8 cellular contexts compared by ENCODE assay signal in the genomic region with DNA sequence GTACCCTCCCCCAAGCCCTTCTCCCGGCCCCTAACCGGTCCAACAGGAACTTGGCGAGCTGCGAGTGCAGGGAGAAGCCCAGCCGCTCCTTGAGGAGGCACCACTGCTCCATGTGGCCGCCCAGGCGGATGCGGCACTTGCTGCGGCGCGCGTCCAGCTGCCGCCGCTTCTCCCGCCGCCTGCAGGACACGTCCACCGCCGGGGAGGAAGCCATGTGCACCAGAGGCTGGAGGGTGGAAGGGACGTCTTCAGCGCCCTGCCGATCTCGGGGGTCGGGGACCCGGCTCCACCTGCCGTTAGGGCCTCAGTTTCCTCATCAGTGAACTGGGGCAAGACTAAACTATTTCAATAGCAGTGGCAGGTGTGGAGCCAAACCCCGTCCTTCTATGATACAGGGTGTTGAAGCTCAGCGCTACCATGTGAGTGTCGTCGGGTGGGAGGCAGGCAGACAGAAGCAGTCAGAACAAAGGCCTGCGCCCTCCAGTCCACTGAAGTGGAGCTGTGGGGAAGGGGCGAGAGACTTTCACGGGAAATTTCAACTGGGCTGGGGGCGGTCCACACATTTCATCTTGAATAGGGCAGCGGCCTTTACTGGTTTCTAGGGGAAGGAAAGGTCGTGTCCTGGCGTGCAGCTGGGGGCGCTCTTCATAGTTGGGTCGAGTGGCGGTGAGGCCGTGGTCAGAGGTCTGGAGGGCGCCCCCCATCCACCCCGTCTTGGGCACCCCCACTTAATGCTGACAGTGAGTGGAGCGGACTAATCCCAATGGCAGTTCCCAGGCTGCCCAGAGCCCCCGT. TPM values are rescaled to one million over a fixed set of nuclear protein-coding genes. Genes with fewer than 3 reads are reported as not detected.
DNase-seq lines count a peak whose midpoint lies in the region; ATAC-seq and TF ChIP-seq lines count a peak whose summit lies in the region.

No MANE protein-coding gene starts in this region.

- ATAC-seq in SK-N-SH treated with all-trans-retinoic acid at 6 μM for 48 hours: peak; percentile 72
- peak; percentile 38 for ATAC-seq in central memory CD8-positive, alpha-beta T cell (replicated peaks; ENCODE audit: extremely low read depth, poor library complexity, severe bottlenecking)

- H3K27ac ChIP-seq in KMS-11: peak overlapping the region; percentile 89
- peak overlapping the region; percentile 90 for H3K27ac ChIP-seq in layer of hippocampus (ENCODE audit: low read depth, low read length)

- H3K9ac ChIP-seq in KMS-11: peak overlapping the region; percentile 91

- H3K4me3 Mint-ChIP-seq in central memory CD8-positive, alpha-beta T cell: peak overlapping the region; percentile 82

- DNase-seq in activated T-cell treated with anti-CD3 and anti-CD28 coated beads for 48 hours (ENCODE audit: low read depth) (peak; percentile 37), activated T-cell treated with anti-CD3 and anti-CD28 coated beads for 4 hours (no peak), H7 (peak; percentile 93)
- peak in 1 of 2 donors; percentile 29 for DNase-seq in central memory CD8-positive, alpha-beta T cell (ENCODE audit: low spot score in 2 of 2)
- DNase-seq in stimulated activated CD4-positive, alpha-beta T cell treated with anti-CD3 and anti-CD28 coated beads, Interleukin-4, amount 100 ng/mL, for 24 hours: peak; percentile 31

- H3K36me3 Mint-ChIP-seq in central memory CD8-positive, alpha-beta T cell (ENCODE audit: insufficient read depth): peaks cover 21% of the 10 kb centered on the region

- H3K4me3 ChIP-seq in H7 (ENCODE audit: insufficient read depth, low read depth, low read length): peak overlapping the region; percentile 91
- no peak overlapping the region for H3K4me3 ChIP-seq in KMS-11 (IDR thresholded peaks at IDR 0.05; ENCODE audit: insufficient read depth, low read depth, low read length)

- no peaks in the 10 kb centered on the region for H4K20me1 ChIP-seq in KMS-11 (ENCODE audit: insufficient read depth)

- H3K79me2 ChIP-seq in KMS-11 (ENCODE audit: insufficient read depth, low read depth): peaks cover 13% of the 10 kb centered on the region

- no peaks in the 10 kb centered on the region for H3K9me3 Mint-ChIP-seq in central memory CD8-positive, alpha-beta T cell

- peak; percentile 72; the same call in 1 of the 2 replicates for TF ChIP-seq CTCF in KMS-11 (conservative IDR thresholded peaks at IDR 0.05; ENCODE audit: low read depth, low read length)

- H3K4me1 Mint-ChIP-seq in central memory CD8-positive, alpha-beta T cell: peaks cover 49% of the 10 kb centered on the region

- H3K27me3 ChIP-seq in H7 (ENCODE audit: control insufficient read depth, insufficient read depth, low read length) (peaks cover 23% of the 10 kb centered on the region), KMS-11 (ENCODE audit: insufficient read depth, low read depth) (no peaks in the 10 kb centered on the region), layer of hippocampus (ENCODE audit: control insufficient read depth, insufficient read depth, low read length) (no peaks in the 10 kb centered on the region)

- H3K4me1 ChIP-seq in KMS-11 (ENCODE audit: low read depth, poor library complexity, severe bottlenecking): peaks cover 19% of the 10 kb centered on the region

- peak overlapping the region; percentile 83 for H3K27ac Mint-ChIP-seq in central memory CD8-positive, alpha-beta T cell (ENCODE audit: low read depth)

- peak overlapping the region; percentile 77 for H2AFZ ChIP-seq in KMS-11 (ENCODE audit: low read depth)

- no peaks in the 10 kb centered on the region for H3K27me3 Mint-ChIP-seq in central memory CD8-positive, alpha-beta T cell

- peak overlapping the region; percentile 91 for H3K4me2 ChIP-seq in KMS-11

- H3K36me3 ChIP-seq in H7 (replicated peaks; ENCODE audit: control insufficient read depth, insufficient read depth, low read length) (peaks cover 19% of the 10 kb centered on the region), KMS-11 (ENCODE audit: insufficient read depth) (no peaks in the 10 kb centered on the region)

TF ChIP-seq in SK-N-SH treated with all-trans-retinoic acid at 6 μM for 48 hours, 23 proteins besides CTCF, POLR2A, EP300 and RAD21:
- TF ChIP-seq TCF4 (CRISPR knock-in tag; IDR thresholded peaks at IDR 0.05; ENCODE audit: borderline replicate concordance): no peak
- TF ChIP-seq ZNF8 (CRISPR knock-in tag; IDR thresholded peaks at IDR 0.05): no peak
- TF ChIP-seq, protein P1, sequence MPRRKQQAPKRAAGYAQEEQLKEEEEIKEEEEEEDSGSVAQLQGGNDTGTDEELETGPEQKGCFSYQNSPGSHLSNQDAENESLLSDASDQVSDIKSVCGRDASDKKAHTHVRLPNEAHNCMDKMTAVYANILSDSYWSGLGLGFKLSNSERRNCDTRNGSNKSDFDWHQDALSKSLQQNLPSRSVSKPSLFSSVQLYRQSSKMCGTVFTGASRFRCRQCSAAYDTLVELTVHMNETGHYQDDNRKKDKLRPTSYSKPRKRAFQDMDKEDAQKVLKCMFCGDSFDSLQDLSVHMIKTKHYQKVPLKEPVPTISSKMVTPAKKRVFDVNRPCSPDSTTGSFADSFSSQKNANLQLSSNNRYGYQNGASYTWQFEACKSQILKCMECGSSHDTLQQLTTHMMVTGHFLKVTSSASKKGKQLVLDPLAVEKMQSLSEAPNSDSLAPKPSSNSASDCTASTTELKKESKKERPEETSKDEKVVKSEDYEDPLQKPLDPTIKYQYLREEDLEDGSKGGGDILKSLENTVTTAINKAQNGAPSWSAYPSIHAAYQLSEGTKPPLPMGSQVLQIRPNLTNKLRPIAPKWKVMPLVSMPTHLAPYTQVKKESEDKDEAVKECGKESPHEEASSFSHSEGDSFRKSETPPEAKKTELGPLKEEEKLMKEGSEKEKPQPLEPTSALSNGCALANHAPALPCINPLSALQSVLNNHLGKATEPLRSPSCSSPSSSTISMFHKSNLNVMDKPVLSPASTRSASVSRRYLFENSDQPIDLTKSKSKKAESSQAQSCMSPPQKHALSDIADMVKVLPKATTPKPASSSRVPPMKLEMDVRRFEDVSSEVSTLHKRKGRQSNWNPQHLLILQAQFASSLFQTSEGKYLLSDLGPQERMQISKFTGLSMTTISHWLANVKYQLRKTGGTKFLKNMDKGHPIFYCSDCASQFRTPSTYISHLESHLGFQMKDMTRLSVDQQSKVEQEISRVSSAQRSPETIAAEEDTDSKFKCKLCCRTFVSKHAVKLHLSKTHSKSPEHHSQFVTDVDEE (CRISPR knock-in tag; IDR thresholded peaks at IDR 0.05): no peak
- no peak for TF ChIP-seq ESRRG (CRISPR knock-in tag; IDR thresholded peaks at IDR 0.05)
- no peak for TF ChIP-seq ZNF70 (CRISPR knock-in tag; IDR thresholded peaks at IDR 0.05)
- TF ChIP-seq TOX (CRISPR knock-in tag; IDR thresholded peaks at IDR 0.05; ENCODE audit: borderline replicate concordance): no peak
- TF ChIP-seq CSDC2 (CRISPR knock-in tag; IDR thresholded peaks at IDR 0.05): no peak
- no peak for TF ChIP-seq PPARA (CRISPR knock-in tag; IDR thresholded peaks at IDR 0.05; ENCODE audit: borderline replicate concordance)
- TF ChIP-seq, protein P2, sequence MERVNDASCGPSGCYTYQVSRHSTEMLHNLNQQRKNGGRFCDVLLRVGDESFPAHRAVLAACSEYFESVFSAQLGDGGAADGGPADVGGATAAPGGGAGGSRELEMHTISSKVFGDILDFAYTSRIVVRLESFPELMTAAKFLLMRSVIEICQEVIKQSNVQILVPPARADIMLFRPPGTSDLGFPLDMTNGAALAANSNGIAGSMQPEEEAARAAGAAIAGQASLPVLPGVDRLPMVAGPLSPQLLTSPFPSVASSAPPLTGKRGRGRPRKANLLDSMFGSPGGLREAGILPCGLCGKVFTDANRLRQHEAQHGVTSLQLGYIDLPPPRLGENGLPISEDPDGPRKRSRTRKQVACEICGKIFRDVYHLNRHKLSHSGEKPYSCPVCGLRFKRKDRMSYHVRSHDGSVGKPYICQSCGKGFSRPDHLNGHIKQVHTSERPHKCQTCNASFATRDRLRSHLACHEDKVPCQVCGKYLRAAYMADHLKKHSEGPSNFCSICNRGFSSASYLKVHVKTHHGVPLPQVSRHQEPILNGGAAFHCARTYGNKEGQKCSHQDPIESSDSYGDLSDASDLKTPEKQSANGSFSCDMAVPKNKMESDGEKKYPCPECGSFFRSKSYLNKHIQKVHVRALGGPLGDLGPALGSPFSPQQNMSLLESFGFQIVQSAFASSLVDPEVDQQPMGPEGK (CRISPR knock-in tag; IDR thresholded peaks at IDR 0.05; ENCODE audit: borderline replicate concordance): no peak
- no peak for TF ChIP-seq OSR1 (CRISPR knock-in tag; IDR thresholded peaks at IDR 0.05)
TF ChIP-seq in SK-N-SH treated with all-trans-retinoic acid at 6 μM for 48 hours: peak in this region for 0.

RNA-seq across cellular contexts. Expression of gene ZNF692, which starts 0.6 kb away (rescaled TPM):
- total RNA-seq in H7 (2014; rRNA removed; shearing (Covaris generic)): 64.2 and 91.9 TPM in 2 replicates

RNA-seq across cellular contexts. Expression of gene ZNF672, which starts 20.3 kb away (rescaled TPM):
- total RNA-seq in H7 (2014; rRNA removed; shearing (Covaris generic)): 56.0 and 59.5 TPM in 2 replicates

RNA-seq across cellular contexts. Expression of gene SH3BP5L, which starts 32.6 kb away (rescaled TPM):
- 38.2 and 40.5 TPM in 2 replicates for total RNA-seq in H7 (2014; rRNA removed; shearing (Covaris generic))

RNA-seq across cellular contexts. Expression of gene PGBD2, which starts 47.7 kb away (rescaled TPM):
- 3.4 and 3.6 TPM in 2 replicates for total RNA-seq in H7 (2014; rRNA removed; shearing (Covaris generic))
